20 cellular contexts compared by ENCODE assay signal in genomic region chrX:125101971-125102750, GRCh38.
DNase-seq lines count a peak whose midpoint lies in the region; ATAC-seq, FAIRE-seq and TF ChIP-seq lines count a peak whose summit lies in the region.
"Had no signal": no experiment of that assay in that cellular context is flagged by ENCODE, and none has a peak within 500 bp of the region (broad histone marks: within the 10 kb centered on the region; RNA-seq: fewer than 3 reads in every experiment).

No MANE protein-coding gene starts in this region.

- no peak overlapping the region for H3K27ac Mint-ChIP-seq in astrocyte (ENCODE audit: unreplicated experiment)
- H3K27ac Mint-ChIP-seq: CD14-positive monocyte; CD8-positive, alpha-beta T cell had no signal

- no peaks in the 10 kb centered on the region for H3K4me1 ChIP-seq in astrocyte (ENCODE audit: insufficient read depth, low read length)
- H3K4me1 ChIP-seq in right lobe of liver: no peaks in the 10 kb centered on the region
- no peaks in the 10 kb centered on the region for H3K4me1 ChIP-seq in small intestine (ENCODE audit: control insufficient read depth in 2 of 2, insufficient read depth in 1 of 2, low read depth in 1 of 2, low read length in 1 of 2)
- H3K4me1 ChIP-seq: A549 had no signal

- H3K9me3 ChIP-seq in astrocyte (ENCODE audit: insufficient read depth, low read depth, low read length) (no peaks in the 10 kb centered on the region), right lobe of liver (no peaks in the 10 kb centered on the region), small intestine (ENCODE audit: control insufficient read depth, low read depth) (no peaks in the 10 kb centered on the region)
- H3K9me3 ChIP-seq: A549 had no signal

- H3K27ac ChIP-seq in astrocyte (ENCODE audit: low read depth, low read length) (no peak overlapping the region), right lobe of liver (no peak overlapping the region), small intestine (ENCODE audit: low read depth in 1 of 2, low read length in 1 of 2) (no peak overlapping the region)
- H3K27ac ChIP-seq: A549, HL-60 had no signal

- no peaks in the 10 kb centered on the region for H4K20me1 ChIP-seq in astrocyte (ENCODE audit: insufficient read depth, low read length)

- intact Hi-C loops in right lobe of liver (cut with DNase I): no loop called here

- no peak for ATAC-seq in right lobe of liver
- ATAC-seq: A549; CD8-positive, alpha-beta T cell had no signal

- no peaks in the 10 kb centered on the region for H3K36me3 Mint-ChIP-seq in astrocyte (ENCODE audit: low read depth, unreplicated experiment)
- H3K36me3 Mint-ChIP-seq: CD14-positive monocyte; CD8-positive, alpha-beta T cell had no signal

- DNase-seq in H7 (peak; percentile 1), NCI-H2227 (lab: John Stamatoyannopoulos, UW; ENCODE audit: unreplicated experiment) (peak; percentile 18), astrocyte (ENCODE audit: low read depth) (no peak), pons (ENCODE audit: low spot score) (peak; percentile 1), right lobe of liver (no peak), small intestine (no peak), NOMO-1 (lab: John Stamatoyannopoulos, UW; ENCODE audit: unreplicated experiment in 2 of 2) (no peak)
- DNase-seq: CD8-positive, alpha-beta T cell; COR-L47; DMS153; DMS79 treated with DMSO at 0.1 percent for 48 hours; EL; GF-D8; GOT3; HCEC 1CT had no signal

- H3K4me1 Mint-ChIP-seq in astrocyte (ENCODE audit: low read depth, unreplicated experiment): no peaks in the 10 kb centered on the region
- H3K4me1 Mint-ChIP-seq: CD14-positive monocyte had no signal

- H3K9me3 Mint-ChIP-seq in astrocyte (ENCODE audit: unreplicated experiment): no peaks in the 10 kb centered on the region
- H3K9me3 Mint-ChIP-seq: CD14-positive monocyte; CD8-positive, alpha-beta T cell had no signal

- no peaks in the 10 kb centered on the region for H3K79me2 ChIP-seq in astrocyte (ENCODE audit: insufficient read depth, low read length)

- H3K4me2 ChIP-seq in astrocyte (ENCODE audit: low read length): no peak overlapping the region
- H3K4me2 ChIP-seq: A549 had no signal

- H3K9ac ChIP-seq in astrocyte (ENCODE audit: low read length): no peak overlapping the region

- no peak overlapping the region for H3K4me3 Mint-ChIP-seq in astrocyte (ENCODE audit: unreplicated experiment)
- H3K4me3 Mint-ChIP-seq: CD14-positive monocyte; CD8-positive, alpha-beta T cell had no signal

- no peak for TF ChIP-seq POLR2A in right lobe of liver (IDR thresholded peaks at IDR 0.05)

- H2AFZ ChIP-seq in astrocyte (ENCODE audit: low read depth, low read length): no peak overlapping the region

- H3K4me3 ChIP-seq in H7 (ENCODE audit: insufficient read depth, low read depth, low read length): no peak overlapping the region
- no peak overlapping the region for H3K4me3 ChIP-seq in astrocyte (ENCODE audit: insufficient read depth, low read depth, low read length)
- H3K4me3 ChIP-seq in right lobe of liver: no peak overlapping the region
- no peak overlapping the region for H3K4me3 ChIP-seq in small intestine (ENCODE audit: low read depth in 1 of 2, low read length in 2 of 2)
- H3K4me3 ChIP-seq: A549 had no signal

- H3K36me3 ChIP-seq in H7 (replicated peaks; ENCODE audit: control insufficient read depth, insufficient read depth, low read length) (no peaks in the 10 kb centered on the region), astrocyte (ENCODE audit: insufficient read depth, low read length) (no peaks in the 10 kb centered on the region), right lobe of liver (no peaks in the 10 kb centered on the region), small intestine (ENCODE audit: control insufficient read depth in 2 of 2, insufficient read depth in 2 of 2, low read length in 2 of 2) (no peaks in the 10 kb centered on the region)

- WGBS in right lobe of liver (ENCODE audit: insufficient coverage, low coverage, low lambda C conversion rate, missing lambda C conversion rate): 40% methylated on average over 1 of the region's 1 CpG
- WGBS in small intestine, 3 donors: 26 to 80% (median 58%) methylated on average over 1 of the region's 1 CpG

- H3K27me3 ChIP-seq in H7 (ENCODE audit: control insufficient read depth, insufficient read depth, low read length) (no peaks in the 10 kb centered on the region), astrocyte (ENCODE audit: insufficient read depth, low read length) (no peaks in the 10 kb centered on the region), right lobe of liver (no peaks in the 10 kb centered on the region), small intestine (ENCODE audit: control insufficient read depth in 2 of 2, insufficient read depth in 2 of 2, low read length in 2 of 2) (no peaks in the 10 kb centered on the region)

- H3K27me3 Mint-ChIP-seq in astrocyte (ENCODE audit: low read depth, unreplicated experiment): no peaks in the 10 kb centered on the region

- FAIRE-seq in astrocyte (lab: Jason Lieb, UNC) (peak; percentile 91), small intestine (lab: Jason Lieb, UNC) (no peak)
- FAIRE-seq: D721Med, GM19239 had no signal

- no peak for TF ChIP-seq CTCF in astrocyte (IDR thresholded peaks at IDR 0.05; ENCODE audit: insufficient read depth, low read depth, low read length)
- no peak for TF ChIP-seq CTCF in right lobe of liver (IDR thresholded peaks at IDR 0.05)

Comparison
In these comparisons a context has a peak if more than half of its experiments do, and no peak if none do; other contexts are left out.
1. DNase-seq: peak in H7 (single experiment), NCI-H2227 (single experiment) and pons (single experiment); none in astrocyte (single experiment), right lobe of liver (0 of 3), small intestine (single experiment) and NOMO-1 (0 of 2).